Comparison of ENCODE assay signal across 1 cellular context in the genomic region with DNA sequence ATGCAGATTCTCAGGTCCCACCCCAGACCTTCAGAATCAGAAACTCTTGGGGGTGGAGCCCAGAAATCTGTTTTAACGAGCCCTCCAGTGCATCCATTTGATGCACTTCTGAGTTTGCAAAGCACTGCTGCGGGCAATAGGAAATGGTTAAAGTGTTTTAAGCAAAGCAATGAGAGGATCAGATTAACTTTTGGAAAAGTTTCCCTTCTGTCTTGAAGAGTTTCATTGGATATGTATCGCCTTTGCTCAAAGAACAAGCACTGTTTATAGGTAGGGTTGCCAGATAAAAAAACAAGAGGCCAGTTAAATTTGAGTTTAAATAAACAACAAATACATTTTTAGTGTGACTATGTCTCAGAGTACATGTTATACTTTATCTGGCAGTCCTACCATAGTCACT.
TF ChIP-seq lines count a peak whose summit lies in the region.

No MANE protein-coding gene starts in this region.

TF ChIP-seq in WTC11, 78 proteins besides CTCF, POLR2A, EP300 and RAD21 (continued from another document):
- TF ChIP-seq, protein P1, sequence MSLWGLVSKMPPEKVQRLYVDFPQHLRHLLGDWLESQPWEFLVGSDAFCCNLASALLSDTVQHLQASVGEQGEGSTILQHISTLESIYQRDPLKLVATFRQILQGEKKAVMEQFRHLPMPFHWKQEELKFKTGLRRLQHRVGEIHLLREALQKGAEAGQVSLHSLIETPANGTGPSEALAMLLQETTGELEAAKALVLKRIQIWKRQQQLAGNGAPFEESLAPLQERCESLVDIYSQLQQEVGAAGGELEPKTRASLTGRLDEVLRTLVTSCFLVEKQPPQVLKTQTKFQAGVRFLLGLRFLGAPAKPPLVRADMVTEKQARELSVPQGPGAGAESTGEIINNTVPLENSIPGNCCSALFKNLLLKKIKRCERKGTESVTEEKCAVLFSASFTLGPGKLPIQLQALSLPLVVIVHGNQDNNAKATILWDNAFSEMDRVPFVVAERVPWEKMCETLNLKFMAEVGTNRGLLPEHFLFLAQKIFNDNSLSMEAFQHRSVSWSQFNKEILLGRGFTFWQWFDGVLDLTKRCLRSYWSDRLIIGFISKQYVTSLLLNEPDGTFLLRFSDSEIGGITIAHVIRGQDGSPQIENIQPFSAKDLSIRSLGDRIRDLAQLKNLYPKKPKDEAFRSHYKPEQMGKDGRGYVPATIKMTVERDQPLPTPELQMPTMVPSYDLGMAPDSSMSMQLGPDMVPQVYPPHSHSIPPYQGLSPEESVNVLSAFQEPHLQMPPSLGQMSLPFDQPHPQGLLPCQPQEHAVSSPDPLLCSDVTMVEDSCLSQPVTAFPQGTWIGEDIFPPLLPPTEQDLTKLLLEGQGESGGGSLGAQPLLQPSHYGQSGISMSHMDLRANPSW (CRISPR knock-in tag; conservative IDR thresholded peaks at IDR 0.05; ENCODE audit: low read depth): no peak
- TF ChIP-seq, protein P2, sequence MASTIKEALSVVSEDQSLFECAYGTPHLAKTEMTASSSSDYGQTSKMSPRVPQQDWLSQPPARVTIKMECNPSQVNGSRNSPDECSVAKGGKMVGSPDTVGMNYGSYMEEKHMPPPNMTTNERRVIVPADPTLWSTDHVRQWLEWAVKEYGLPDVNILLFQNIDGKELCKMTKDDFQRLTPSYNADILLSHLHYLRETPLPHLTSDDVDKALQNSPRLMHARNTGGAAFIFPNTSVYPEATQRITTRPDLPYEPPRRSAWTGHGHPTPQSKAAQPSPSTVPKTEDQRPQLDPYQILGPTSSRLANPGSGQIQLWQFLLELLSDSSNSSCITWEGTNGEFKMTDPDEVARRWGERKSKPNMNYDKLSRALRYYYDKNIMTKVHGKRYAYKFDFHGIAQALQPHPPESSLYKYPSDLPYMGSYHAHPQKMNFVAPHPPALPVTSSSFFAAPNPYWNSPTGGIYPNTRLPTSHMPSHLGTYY (CRISPR knock-in tag; IDR thresholded peaks at IDR 0.05): no peak
- no peak for TF ChIP-seq CREB1 (CRISPR knock-in tag; IDR thresholded peaks at IDR 0.05)
- TF ChIP-seq, protein P3, sequence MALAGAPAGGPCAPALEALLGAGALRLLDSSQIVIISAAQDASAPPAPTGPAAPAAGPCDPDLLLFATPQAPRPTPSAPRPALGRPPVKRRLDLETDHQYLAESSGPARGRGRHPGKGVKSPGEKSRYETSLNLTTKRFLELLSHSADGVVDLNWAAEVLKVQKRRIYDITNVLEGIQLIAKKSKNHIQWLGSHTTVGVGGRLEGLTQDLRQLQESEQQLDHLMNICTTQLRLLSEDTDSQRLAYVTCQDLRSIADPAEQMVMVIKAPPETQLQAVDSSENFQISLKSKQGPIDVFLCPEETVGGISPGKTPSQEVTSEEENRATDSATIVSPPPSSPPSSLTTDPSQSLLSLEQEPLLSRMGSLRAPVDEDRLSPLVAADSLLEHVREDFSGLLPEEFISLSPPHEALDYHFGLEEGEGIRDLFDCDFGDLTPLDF (CRISPR knock-in tag; IDR thresholded peaks at IDR 0.05): no peak
- no peak for TF ChIP-seq ZNF423 (CRISPR knock-in tag; IDR thresholded peaks at IDR 0.05)
- no peak for TF ChIP-seq RORB (CRISPR knock-in tag; IDR thresholded peaks at IDR 0.05)
